Comparison of ENCODE assay signal across 22 cellular contexts in genomic region chr2:3774336-3774735, GRCh38.
DNase-seq lines count a peak whose midpoint lies in the region; TF ChIP-seq lines count a peak whose summit lies in the region.
"Had no signal": no experiment of that assay in that cellular context is flagged by ENCODE, and none has a peak within 500 bp of the region (broad histone marks: within the 10 kb centered on the region; RNA-seq: fewer than 3 reads in every experiment).

No MANE protein-coding gene starts in this region.

- H3K27ac ChIP-seq in endodermal cell (ENCODE audit: low read depth, low read length) = no peak overlapping the region
- H3K27ac ChIP-seq: A549, GM23248 had no signal

- 88 to 91% methylated on average over 12 of the region's 12 CpGs for WGBS in endodermal cell (ENCODE audit: insufficient coverage in 1 of 2, insufficient read length in 1 of 2), 2 experiments

- H3K9ac ChIP-seq in endodermal cell (ENCODE audit: extremely low read depth, low read length, poor library complexity, severe bottlenecking) = no peak overlapping the region
- H3K9ac ChIP-seq: BLaER1 treated with 17β-estradiol and CSF1 and Interleukin-3, amounts not matched to agents 10 nM and 100 nM; GM23248 had no signal

- H3K27me3 Mint-ChIP-seq in endodermal cell (ENCODE audit: insufficient read depth) = peaks cover 3% of the 10 kb centered on the region

- H3K4me3 ChIP-seq in LNCaP clone FGC (ENCODE audit: low read depth, low read length) (no peak overlapping the region), endodermal cell (ENCODE audit: low read length) (no peak overlapping the region)
- H3K4me3 ChIP-seq: A549; BLaER1 treated with 17β-estradiol and CSF1 and Interleukin-3, amounts not matched to agents 10 nM and 100 nM; GM12878; GM23248 had no signal

- no peaks in the 10 kb centered on the region for H3K27me3 ChIP-seq in endodermal cell (ENCODE audit: control insufficient read depth, insufficient read depth, low read length, poor library complexity, severe bottlenecking)

- no peak overlapping the region for H3K4me3 Mint-ChIP-seq in endodermal cell
- H3K4me3 Mint-ChIP-seq: CD14-positive monocyte; CD4-positive, alpha-beta T cell; CD8-positive, alpha-beta memory T cell had no signal

- no peaks in the 10 kb centered on the region for H3K9me3 Mint-ChIP-seq in endodermal cell
- H3K9me3 Mint-ChIP-seq: CD4-positive, alpha-beta T cell had no signal

- H3K36me3 Mint-ChIP-seq in endodermal cell (ENCODE audit: low read depth) = no peaks in the 10 kb centered on the region
- H3K36me3 Mint-ChIP-seq: CD14-positive monocyte; CD8-positive, alpha-beta memory T cell had no signal

- DNase-seq in activated CD8-positive, alpha-beta memory T cell treated with anti-CD3 and anti-CD28 coated beads for 24 hours = peak; percentile 0
- DNase-seq in activated CD8-positive, alpha-beta memory T cell treated with anti-CD3 and anti-CD28 coated beads, Interleukin-2, amount 50 U/mL, for 48 hours = no peak
- no peak for DNase-seq in LNCaP clone FGC (ENCODE audit: low read depth)
- peak; percentile 32 for DNase-seq in endodermal cell
- DNase-seq in NCI-H2171 treated with DMSO at 0.1 percent for 48 hours (lab: John Stamatoyannopoulos, UW) = no peak
- DNase-seq in NCI-H2029 treated with DMSO at 0.1 percent for 48 hours (lab: John Stamatoyannopoulos, UW) = no peak
- DNase-seq: 8988T; ACHN; AML-193; BE2C; CD4-positive, alpha-beta T cell; CD8-positive, alpha-beta memory T cell; DMS 273 treated with DMSO at 0.1 percent for 48 hours; DMS79; EL; GDM1; GM23248; H7 had no signal

- no peak overlapping the region for H3K27ac Mint-ChIP-seq in endodermal cell
- H3K27ac Mint-ChIP-seq: CD14-positive monocyte; CD4-positive, alpha-beta T cell; CD8-positive, alpha-beta memory T cell had no signal

- no peaks in the 10 kb centered on the region for H3K36me3 ChIP-seq in endodermal cell (ENCODE audit: control insufficient read depth, insufficient read depth, low read length)
- H3K36me3 ChIP-seq: BE2C; BLaER1 treated with 17β-estradiol and CSF1 and Interleukin-3, amounts not matched to agents 10 nM and 100 nM had no signal

- no peaks in the 10 kb centered on the region for H3K4me1 ChIP-seq in endodermal cell (ENCODE audit: control insufficient read depth, insufficient read depth, low read length)
- H3K4me1 ChIP-seq: A549, BE2C had no signal

- no peaks in the 10 kb centered on the region for H3K9me3 ChIP-seq in endodermal cell (ENCODE audit: control insufficient read depth, low read length)
- H3K9me3 ChIP-seq: A549, BE2C had no signal

- TF ChIP-seq CTCF in LNCaP clone FGC (IDR thresholded peaks at IDR 0.05; ENCODE audit: control insufficient read depth, extremely low read depth, insufficient read depth) = peak; percentile 15; the same call in 1 of the 2 replicates
- TF ChIP-seq CTCF in endodermal cell (conservative IDR thresholded peaks at IDR 0.05) = no peak

- H3K4me1 Mint-ChIP-seq in endodermal cell = no peaks in the 10 kb centered on the region
- H3K4me1 Mint-ChIP-seq: CD14-positive monocyte; CD8-positive, alpha-beta memory T cell had no signal

Comparison
In these comparisons a context has a peak if more than half of its experiments do, and no peak if none do; other contexts are left out.
1. DNase-seq: peak in activated CD8-positive, alpha-beta memory T cell treated with anti-CD3 and anti-CD28 coated beads for 24 hours (single experiment) and endodermal cell (single experiment); none in activated CD8-positive, alpha-beta memory T cell treated with anti-CD3 and anti-CD28 coated beads, Interleukin-2, amount 50 U/mL, for 48 hours (single experiment), LNCaP clone FGC (single experiment), NCI-H2171 treated with DMSO at 0.1 percent for 48 hours (single experiment) and NCI-H2029 treated with DMSO at 0.1 percent for 48 hours (single experiment).